Comparison of ENCODE assay signal across 21 cellular contexts in the genomic region with DNA sequence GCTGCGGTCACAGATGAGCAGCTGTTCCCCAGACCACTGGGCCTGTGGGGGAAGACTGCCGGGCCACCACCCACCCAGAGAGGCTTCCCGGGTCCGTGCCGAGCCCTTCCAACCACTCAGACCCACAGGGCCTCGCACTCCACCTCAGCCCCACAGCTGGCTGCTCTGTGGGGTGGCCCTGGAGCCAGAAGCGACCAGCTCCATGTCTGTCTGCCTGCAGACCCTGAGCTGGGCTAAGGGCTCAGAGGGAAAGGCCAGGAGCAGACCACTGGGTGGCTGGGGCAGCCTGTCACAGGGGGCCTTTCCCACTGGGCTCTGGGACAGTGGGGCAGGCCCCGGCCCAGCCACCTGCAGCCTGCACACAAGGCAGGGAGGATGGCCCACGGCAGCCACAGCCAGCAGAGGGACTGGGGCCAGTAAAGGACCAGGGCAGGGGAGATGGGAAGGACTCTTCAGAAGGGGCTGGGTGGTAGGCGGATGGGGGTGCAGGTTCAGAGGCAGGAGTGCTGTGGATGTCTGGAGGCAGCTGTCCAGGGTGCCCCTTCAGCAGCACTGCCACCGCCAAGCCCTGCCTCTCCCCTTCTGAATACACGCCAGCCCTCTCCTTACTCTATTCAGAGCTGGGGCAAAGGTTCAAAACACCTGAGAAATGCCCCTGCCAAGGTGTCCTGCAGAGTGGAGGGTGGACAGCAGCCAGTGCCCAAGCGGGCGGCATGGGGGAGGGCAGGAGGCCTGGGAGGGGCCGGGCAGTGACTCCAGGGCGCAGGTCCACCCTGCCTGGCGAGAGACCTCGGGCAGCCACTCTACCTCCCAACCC. TPM values are rescaled to one million over a fixed set of nuclear protein-coding genes. Genes with fewer than 3 reads are reported as not detected.
DNase-seq lines count a peak whose midpoint lies in the region; ATAC-seq, FAIRE-seq and TF ChIP-seq lines count a peak whose summit lies in the region.
"Had no signal": no experiment of that assay in that cellular context is flagged by ENCODE, and none has a peak within 500 bp of the region (broad histone marks: within the 10 kb centered on the region; RNA-seq: fewer than 3 reads in every experiment).

No MANE protein-coding gene starts in this region.

- H3K4me2 ChIP-seq in SK-N-SH = no peak overlapping the region

- H3K27me3 Mint-ChIP-seq in endodermal cell (ENCODE audit: insufficient read depth) = no peaks in the 10 kb centered on the region
- H3K27me3 Mint-ChIP-seq: activated CD8-positive, alpha-beta T cell treated with anti-CD3 and anti-CD28 coated beads for 36 hours had no signal

- no peak for TF ChIP-seq POLR2A in GM12891 (IDR thresholded peaks at IDR 0.05; ENCODE audit: low read depth, low read length)

- WGBS in SK-N-SH (ENCODE audit: low lambda C conversion rate) = 95% methylated on average over 6 of the region's 18 CpGs
- 93 to 100% methylated on average over 5 to 18 of the region's 18 CpGs for WGBS in endodermal cell (ENCODE audit: insufficient coverage in 1 of 2, insufficient read length in 1 of 2), 2 experiments

- H3K27ac ChIP-seq in SK-N-SH (ENCODE audit: low read depth in 2 of 2, low read length in 1 of 2) (no peak overlapping the region), endodermal cell (ENCODE audit: low read depth, low read length) (no peak overlapping the region)
- H3K27ac ChIP-seq: neutrophil had no signal

- TF ChIP-seq RAD21 in SK-N-SH (IDR thresholded peaks at IDR 0.05; ENCODE audit: low read length) = no peak

- intact Hi-C loops in posterior vena cava (cut with DNase I) = no loop called here

- H3K4me1 ChIP-seq in SK-N-SH (ENCODE audit: control insufficient read depth in 1 of 2, insufficient read depth in 2 of 2, low read depth in 1 of 2, low read length in 1 of 2) (peaks cover 0 to 32% of the 10 kb centered on the region in 2 experiments; a peak in 1 of 4 replicates), endodermal cell (ENCODE audit: control insufficient read depth, insufficient read depth, low read length) (no peaks in the 10 kb centered on the region)

- H3K27me3 ChIP-seq in SK-N-SH (ENCODE audit: insufficient read depth) (no peaks in the 10 kb centered on the region), endodermal cell (ENCODE audit: control insufficient read depth, insufficient read depth, low read length, poor library complexity, severe bottlenecking) (no peaks in the 10 kb centered on the region)
- H3K27me3 ChIP-seq: neutrophil had no signal

- H3K79me2 ChIP-seq in SK-N-SH (ENCODE audit: insufficient read depth) = no peaks in the 10 kb centered on the region

- H3K4me1 Mint-ChIP-seq in endodermal cell = no peaks in the 10 kb centered on the region
- H3K4me1 Mint-ChIP-seq in stimulated activated effector memory CD8-positive, alpha-beta T cell treated with anti-CD3 and anti-CD28 coated beads, Interleukin-12 subunit alpha, Interleukin-12 subunit beta, amount 100 ng/mL, for 72 hours = peaks cover 11% of the 10 kb centered on the region

- no peak for ATAC-seq in SK-N-SH treated with all-trans-retinoic acid at 6 μM for 48 hours
- no peak for ATAC-seq in stimulated activated effector memory CD8-positive, alpha-beta T cell treated with anti-CD3 and anti-CD28 coated beads, Interleukin-12 subunit alpha, Interleukin-12 subunit beta, amount 100 ng/mL, for 72 hours
- ATAC-seq: activated CD8-positive, alpha-beta T cell treated with anti-CD3 and anti-CD28 coated beads for 36 hours; Panc1 had no signal

- TF ChIP-seq CTCF in SK-N-SH (IDR thresholded peaks at IDR 0.05) (no peak), endodermal cell (conservative IDR thresholded peaks at IDR 0.05) (no peak)

- no peaks in the 10 kb centered on the region for H3K9me3 ChIP-seq in SK-N-SH
- H3K9me3 ChIP-seq in endodermal cell (ENCODE audit: control insufficient read depth, low read length) = peaks cover 8% of the 10 kb centered on the region
- H3K9me3 ChIP-seq: neutrophil had no signal

- H3K4me3 Mint-ChIP-seq in endodermal cell = no peak overlapping the region
- H3K4me3 Mint-ChIP-seq in stimulated activated effector memory CD8-positive, alpha-beta T cell treated with anti-CD3 and anti-CD28 coated beads, Interleukin-12 subunit alpha, Interleukin-12 subunit beta, amount 100 ng/mL, for 72 hours = no peak overlapping the region
- H3K4me3 Mint-ChIP-seq: activated CD8-positive, alpha-beta T cell treated with anti-CD3 and anti-CD28 coated beads for 36 hours; mesothelial cell of epicardium had no signal

- no peaks in the 10 kb centered on the region for H3K9me3 Mint-ChIP-seq in endodermal cell
- no peaks in the 10 kb centered on the region for H3K9me3 Mint-ChIP-seq in stimulated activated effector memory CD8-positive, alpha-beta T cell treated with anti-CD3 and anti-CD28 coated beads, Interleukin-12 subunit alpha, Interleukin-12 subunit beta, amount 100 ng/mL, for 72 hours
- H3K9me3 Mint-ChIP-seq: activated CD8-positive, alpha-beta T cell treated with anti-CD3 and anti-CD28 coated beads for 36 hours; activated T-helper 2 cell treated with anti-CD3 and anti-CD28 coated beads, Interferon-gamma antibody, Interleukin-2, Interleukin-4, amounts not matched to agents 10 μg/mL and 5 μg/mL and 100 μg/mL, durations not matched to agents 14 hours and 24 hours and 36 hours had no signal

- H3K9me2 ChIP-seq in SK-N-SH = no peaks in the 10 kb centered on the region

- peaks cover 6% of the 10 kb centered on the region for H3K36me3 Mint-ChIP-seq in endodermal cell (ENCODE audit: low read depth)
- no peaks in the 10 kb centered on the region for H3K36me3 Mint-ChIP-seq in stimulated activated effector memory CD8-positive, alpha-beta T cell treated with anti-CD3 and anti-CD28 coated beads, Interleukin-12 subunit alpha, Interleukin-12 subunit beta, amount 100 ng/mL, for 72 hours

- no peaks in the 10 kb centered on the region for H3K36me3 ChIP-seq in SK-N-SH (replicated peaks in 1 of 2; ENCODE audit: control insufficient read depth in 1 of 2, insufficient read depth in 2 of 2, low read length in 1 of 2)
- H3K36me3 ChIP-seq in endodermal cell (ENCODE audit: control insufficient read depth, insufficient read depth, low read length) = no peaks in the 10 kb centered on the region
- H3K36me3 ChIP-seq: neutrophil had no signal

- H2AFZ ChIP-seq in SK-N-SH (ENCODE audit: low read depth) = no peak overlapping the region

- H4K20me1 ChIP-seq in SK-N-SH (ENCODE audit: insufficient read depth) = no peaks in the 10 kb centered on the region

- CTCF ChIA-PET in SK-N-SH (lab: Yijun Ruan, JAX) = interaction anchor here (0.8 to 2.0 kb wide), 3 partner anchors 22 to 92 kb away, joined by 3 to 11 read pairs (median 5); no protein-coding TSS in a partner anchor

- DNase-seq in SK-N-SH (peak; percentile 36), GM12891 (ENCODE audit: insufficient read length, low spot score) (peak; percentile 12), endodermal cell (peak; percentile 35), posterior vena cava (ENCODE audit: low spot score) (peak; percentile 65), NCI-H2107 (lab: John Stamatoyannopoulos, UW) (no peak), NCI-H1048 (lab: John Stamatoyannopoulos, UW) (no peak)
- DNase-seq in stimulated activated effector memory CD8-positive, alpha-beta T cell treated with anti-CD3 and anti-CD28 coated beads, Interleukin-12 subunit alpha, Interleukin-12 subunit beta, amount 100 ng/mL, for 72 hours (ENCODE audit: low spot score in 2 of 2) = no peak
- DNase-seq: activated CD8-positive, alpha-beta T cell treated with anti-CD3 and anti-CD28 coated beads for 36 hours; dermis blood vessel endothelial cell; DMS 273 treated with DMSO at 0.1 percent for 48 hours; NCI-H2081 treated with DMSO at 0.1 percent for 48 hours; NCI-H748 treated with DMSO at 0.1 percent for 48 hours; trophoblast cell had no signal

- H3K4me3 ChIP-seq in SK-N-SH (ENCODE audit: low read depth in 2 of 2, low read length in 1 of 2) = no peak overlapping the region
- no peak overlapping the region for H3K4me3 ChIP-seq in endodermal cell (ENCODE audit: low read length)
- H3K4me3 ChIP-seq: skin epidermis had no signal

- H3F3A ChIP-seq in SK-N-SH (replicated peaks; ENCODE audit: insufficient read depth) = no peaks in the 10 kb centered on the region

- POLR2A ChIA-PET in SK-N-SH (lab: Yijun Ruan, JAX) = no interaction called here

- H3K27ac Mint-ChIP-seq in endodermal cell = no peak overlapping the region
- H3K27ac Mint-ChIP-seq in stimulated activated effector memory CD8-positive, alpha-beta T cell treated with anti-CD3 and anti-CD28 coated beads, Interleukin-12 subunit alpha, Interleukin-12 subunit beta, amount 100 ng/mL, for 72 hours = no peak overlapping the region
- H3K27ac Mint-ChIP-seq: activated CD8-positive, alpha-beta T cell treated with anti-CD3 and anti-CD28 coated beads for 36 hours; activated T-helper 2 cell treated with anti-CD3 and anti-CD28 coated beads, Interferon-gamma antibody, Interleukin-2, Interleukin-4, amounts not matched to agents 10 μg/mL and 5 μg/mL and 100 μg/mL, durations not matched to agents 14 hours and 24 hours and 36 hours had no signal

- no peak for TF ChIP-seq EP300 in SK-N-SH (IDR thresholded peaks at IDR 0.05; ENCODE audit: borderline replicate concordance in 1 of 2, low read depth in 1 of 2, low read length in 1 of 2)

- H3K9ac ChIP-seq in SK-N-SH = no peak overlapping the region
- no peak overlapping the region for H3K9ac ChIP-seq in endodermal cell (ENCODE audit: extremely low read depth, low read length, poor library complexity, severe bottlenecking)

- FAIRE-seq in GM12891 (lab: Jason Lieb, UNC) = no peak
- FAIRE-seq: H54, islet of Langerhans had no signal

TF ChIP-seq in SK-N-SH, 30 proteins besides CTCF, POLR2A, EP300 and RAD21:
- TF ChIP-seq FOXM1 (IDR thresholded peaks at IDR 0.05; ENCODE audit: low read depth) (no peak), TEAD4 (IDR thresholded peaks at IDR 0.05; ENCODE audit: borderline replicate concordance, insufficient read depth) (no peak)

TF ChIP-seq in SK-N-SH treated with all-trans-retinoic acid at 6 μM for 48 hours, 23 proteins besides CTCF, POLR2A, EP300 and RAD21 (continues in another document):
- TF ChIP-seq PPARA (CRISPR knock-in tag; IDR thresholded peaks at IDR 0.05; ENCODE audit: borderline replicate concordance) (no peak), ZNF70 (CRISPR knock-in tag; IDR thresholded peaks at IDR 0.05) (no peak)

TF ChIP-seq in GM12891, 5 proteins besides CTCF, POLR2A, EP300 and RAD21 (continues in another document):
- TF ChIP-seq SPI1 (IDR thresholded peaks at IDR 0.05; ENCODE audit: low read depth, low read length) = no peak

RNA-seq across cellular contexts. Expression of a gene that starts 32.2 kb away (rescaled TPM):
- 3.2 and 5.9 TPM in 2 replicates for polyA plus RNA-seq in SK-N-SH (2012; rRNA removed)
- polyA plus RNA-seq in SK-N-SH (2012; cell fraction: cytosol; rRNA removed) = 2.0 and 4.8 TPM in 2 replicates
- 7.7 and 10.0 TPM in 2 replicates for polyA plus RNA-seq in SK-N-SH (2012; cell fraction: nucleus; rRNA removed)
- 3.5 TPM for polyA plus RNA-seq in GM12891 (2012; ENCODE audit: low read depth, missing spikeins)
- 10 to 100 TPM in 1 of 2 donors, 1 to 10 TPM in 1; 9.5 to 12.2 TPM for total RNA-seq in endodermal cell
- 10.1 TPM for polyA plus RNA-seq in endodermal cell (2013, experiment 1 of 2)
- polyA plus RNA-seq in endodermal cell (2013, experiment 2 of 2) = 7.7 TPM
- 1 to 10 TPM; 3.6 to 3.9 TPM for total RNA-seq in posterior vena cava

RNA-seq across cellular contexts. Expression of a gene that starts 32.2 kb away (rescaled TPM):
- polyA plus RNA-seq in SK-N-SH (2012; rRNA removed) = 7.8 and 8.0 TPM in 2 replicates
- 3.0 and 4.0 TPM in 2 replicates for polyA plus RNA-seq in SK-N-SH (2012; cell fraction: cytosol; rRNA removed)
- 23.0 and 24.3 TPM in 2 replicates for polyA plus RNA-seq in SK-N-SH (2012; cell fraction: nucleus; rRNA removed)
- 5.7 TPM for polyA plus RNA-seq in GM12891 (2012; ENCODE audit: low read depth, missing spikeins)
- total RNA-seq in endodermal cell (10 to 100 TPM; 20.6 to 22.2 TPM), posterior vena cava (1 to 10 TPM; 7.6 to 8.6 TPM)
- 12.4 TPM for polyA plus RNA-seq in endodermal cell (2013, experiment 1 of 2)
- 12.1 TPM for polyA plus RNA-seq in endodermal cell (2013, experiment 2 of 2)

Comparison
In these comparisons a context has a peak if more than half of its experiments do, and no peak if none do; other contexts are left out.
1. DNase-seq: peak in SK-N-SH (single experiment), GM12891 (single experiment), endodermal cell (single experiment) and posterior vena cava (single experiment); none in NCI-H2107 (single experiment), stimulated activated effector memory CD8-positive, alpha-beta T cell treated with anti-CD3 and anti-CD28 coated beads, Interleukin-12 subunit alpha, Interleukin-12 subunit beta, amount 100 ng/mL, for 72 hours (0 of 2) and NCI-H1048 (single experiment).